Comparison of ENCODE assay signal across 9 cellular contexts in genomic region chr1:108877324-108877812, GRCh38. TPM values are rescaled to one million over a fixed set of nuclear protein-coding genes. Genes with fewer than 3 reads are reported as not detected.
A peak's percentile ranks its signal among the peaks of the same experiment; 100 is the strongest.
DNase-seq lines count a peak whose midpoint lies in the region; ATAC-seq, FAIRE-seq and TF ChIP-seq lines count a peak whose summit lies in the region.
"Had no signal": no experiment of that assay in that cellular context is flagged by ENCODE, and none has a peak within 500 bp of the region (broad histone marks: within the 10 kb centered on the region; RNA-seq: fewer than 3 reads in every experiment).

No MANE protein-coding gene starts in this region.

- peaks cover 3% of the 10 kb centered on the region for H3K36me3 ChIP-seq in WERI-Rb-1

- H3K4me3 ChIP-seq in WERI-Rb-1 (ENCODE audit: low read depth, low read length) (peak overlapping the region; percentile 98), fibroblast of villous mesenchyme (ENCODE audit: low read depth, low read length) (peak overlapping the region; percentile 96)

- FAIRE-seq in HTR-8/SVneo (lab: Jason Lieb, UNC): no peak

- H3K27me3 Mint-ChIP-seq in HFFc6 (ENCODE audit: insufficient read depth) (no peaks in the 10 kb centered on the region), osteocyte (ENCODE audit: unreplicated experiment) (no peaks in the 10 kb centered on the region)

- H3K27ac Mint-ChIP-seq in HFFc6 (peak overlapping the region; percentile 90), osteocyte (ENCODE audit: unreplicated experiment) (peak overlapping the region; percentile 92)

- peak overlapping the region; percentile 88 for H3K27ac ChIP-seq in WERI-Rb-1

- H3K4me3 Mint-ChIP-seq in HFFc6: peak overlapping the region; percentile 97
- H3K4me3 Mint-ChIP-seq in osteocyte (ENCODE audit: unreplicated experiment): peak overlapping the region; percentile 93

- H3K9me3 Mint-ChIP-seq in HFFc6 (no peaks in the 10 kb centered on the region), osteocyte (ENCODE audit: unreplicated experiment) (no peaks in the 10 kb centered on the region)

- TF ChIP-seq CTCF in HFFc6 (IDR thresholded peaks at IDR 0.05): no peak
- no peak for TF ChIP-seq CTCF in WERI-Rb-1 (IDR thresholded peaks at IDR 0.05; ENCODE audit: low read depth, low read length)
- no peak for TF ChIP-seq CTCF in fibroblast of villous mesenchyme (IDR thresholded peaks at IDR 0.05; ENCODE audit: insufficient read depth, low read depth, low read length)
- no peak for TF ChIP-seq CTCF in osteocyte (IDR thresholded peaks at IDR 0.05)

- ATAC-seq in GM19463 (IDR thresholded peaks at IDR 0.05; ENCODE audit: unreplicated experiment): no peak
- no peak for ATAC-seq in GM18870 (IDR thresholded peaks at IDR 0.05; ENCODE audit: unreplicated experiment)

- H3K4me1 Mint-ChIP-seq in HFFc6 (ENCODE audit: low read depth) (peaks cover 41% of the 10 kb centered on the region), osteocyte (ENCODE audit: unreplicated experiment) (peaks cover 41% of the 10 kb centered on the region)

- H3K36me3 Mint-ChIP-seq in HFFc6 (ENCODE audit: low read depth) (no peaks in the 10 kb centered on the region), osteocyte (ENCODE audit: unreplicated experiment) (no peaks in the 10 kb centered on the region)

- H3K9me3 ChIP-seq in WERI-Rb-1 (ENCODE audit: severe bottlenecking): no peaks in the 10 kb centered on the region

- DNase-seq in COLO668 (lab: John Stamatoyannopoulos, UW; ENCODE audit: unreplicated experiment) (peak; percentile 40), HFFc6 (no peak), WERI-Rb-1 (no peak), fibroblast of villous mesenchyme (ENCODE audit: low read depth) (peak; percentile 34), osteocyte (ENCODE audit: extremely low spot score, unreplicated experiment) (no peak), HTR-8/SVneo (ENCODE audit: insufficient read length, low spot score) (no peak)

- no peaks in the 10 kb centered on the region for H3K27me3 ChIP-seq in WERI-Rb-1 (ENCODE audit: insufficient read depth, low read depth, severe bottlenecking)

RNA-seq across cellular contexts. Expression of gene GPSM2, which starts 0.6 kb away (rescaled TPM):
- total RNA-seq in HFFc6 (2021; fragmentation: NEBNext Ultra II Directional; extraction: Animal tissue kit (Norgen Biotek cat#: 25700)): 10 to 100 TPM; 10.3 to 21.8 (median 19.0) TPM
- total RNA-seq in fibroblast of villous mesenchyme (24.2 and 35.0 TPM in 2 replicates), osteocyte (37.1 and 40.9 TPM in 2 replicates)

RNA-seq across cellular contexts. Expression of gene AKNAD1, which starts 20.5 kb away (rescaled TPM):
- total RNA-seq in HFFc6 (2021; fragmentation: NEBNext Ultra II Directional; extraction: Animal tissue kit (Norgen Biotek cat#: 25700)): under 1 TPM in 2 of 6 experiments, not detected in 4; 0.39 to 0.57 TPM
- total RNA-seq in fibroblast of villous mesenchyme (0.86 and 1.6 TPM in 2 replicates), osteocyte (0.70 and 1.1 TPM in 2 replicates)
- total RNA-seq: T-helper 1 cell treated with Interleukin-12 subunit alpha and Interleukin-12 subunit beta and Interleukin-4 antibody, amounts not matched to agents 30 ng/mL and 1 ng/mL, for 36 hours had no signal

Comparison
In these comparisons a context has a peak if more than half of its experiments do, and no peak if none do; other contexts are left out.
1. DNase-seq: peak in COLO668 (single experiment) and fibroblast of villous mesenchyme (single experiment); none in HFFc6 (single experiment), WERI-Rb-1 (single experiment), osteocyte (single experiment) and HTR-8/SVneo (single experiment).